In genomic region chr12:57891639-57892228, GRCh38 we compare ENCODE assay signal across 19 cellular contexts. TPM values are rescaled to one million over a fixed set of nuclear protein-coding genes. Genes with fewer than 3 reads are reported as not detected.
DNase-seq lines count a peak whose midpoint lies in the region; ATAC-seq and TF ChIP-seq lines count a peak whose summit lies in the region.
"Had no signal": no experiment of that assay in that cellular context is flagged by ENCODE, and none has a peak within 500 bp of the region (broad histone marks: within the 10 kb centered on the region; RNA-seq: fewer than 3 reads in every experiment).

No MANE protein-coding gene starts in this region.

- H3K36me3 Mint-ChIP-seq in MCF 10A (ENCODE audit: insufficient read depth, unreplicated experiment), result no peaks in the 10 kb centered on the region

- H2AFZ ChIP-seq in mammary epithelial cell (ENCODE audit: low read depth, low read length) (no peak overlapping the region), parathyroid adenoma (peak overlapping the region; percentile 14)

- H3K4me1 ChIP-seq in mammary epithelial cell (ENCODE audit: insufficient read depth, low read length) (peaks cover 52% of the 10 kb centered on the region), parathyroid adenoma (peaks cover 39% of the 10 kb centered on the region), upper lobe of right lung (peaks cover 87% of the 10 kb centered on the region)

- H3K27me3 Mint-ChIP-seq in MCF 10A (ENCODE audit: insufficient read depth, unreplicated experiment), result no peaks in the 10 kb centered on the region

- H3K27me3 ChIP-seq in mammary epithelial cell (ENCODE audit: insufficient read depth, low read length) (no peaks in the 10 kb centered on the region), parathyroid adenoma (ENCODE audit: control insufficient read depth, insufficient read depth, low read length) (no peaks in the 10 kb centered on the region), upper lobe of right lung (no peaks in the 10 kb centered on the region)

- H3K79me2 ChIP-seq in mammary epithelial cell (ENCODE audit: insufficient read depth, low read length) (no peaks in the 10 kb centered on the region), parathyroid adenoma (no peaks in the 10 kb centered on the region)

- no peak overlapping the region for H3K4me3 Mint-ChIP-seq in MCF 10A (ENCODE audit: unreplicated experiment)
- H3K4me3 Mint-ChIP-seq: activated CD4-positive, alpha-beta T cell treated with anti-CD3 and anti-CD28 coated beads, Interleukin-2, amount 10 ng/mL, durations not matched to agents 7 days and 5 days; activated T-cell treated with anti-CD3 and anti-CD28 coated beads, Interleukin-2, amount 50 U/mL, for 4 hours had no signal

- H3K4me2 ChIP-seq in mammary epithelial cell (ENCODE audit: insufficient read depth, low read depth, low read length), result no peak overlapping the region
- H3K4me2 ChIP-seq in parathyroid adenoma (ENCODE audit: low read length), result no peak overlapping the region

- peak overlapping the region; percentile 18 for H3K27ac Mint-ChIP-seq in MCF 10A (ENCODE audit: low read depth, unreplicated experiment)

- 90% methylated on average over 6 of the region's 6 CpGs for WGBS in mammary epithelial cell (ENCODE audit: low coverage, missing lambda C conversion rate)

- no peak for ATAC-seq in upper lobe of right lung
- ATAC-seq in HG02970 (IDR thresholded peaks at IDR 0.05; ENCODE audit: low FRiP score, unreplicated experiment), result no peak
- ATAC-seq: activated T-cell treated with anti-CD3 and anti-CD28 coated beads, Interleukin-2, amount 50 U/mL, for 4 hours had no signal

- H3K9me3 Mint-ChIP-seq in MCF 10A (ENCODE audit: unreplicated experiment), result no peaks in the 10 kb centered on the region
- H3K9me3 Mint-ChIP-seq: activated CD4-positive, alpha-beta T cell treated with anti-CD3 and anti-CD28 coated beads, Interleukin-2, amount 10 ng/mL, durations not matched to agents 7 days and 5 days; activated T-cell treated with anti-CD3 and anti-CD28 coated beads, Interleukin-2, amount 50 U/mL, for 4 hours had no signal

- CTCF ChIA-PET in MCF 10A (lab: Yijun Ruan, JAX), result interaction anchor here (0.7 to 8.0 kb wide), 2 partner anchors 47 to 89 kb away, joined by 3 to 71 read pairs; partner anchors contain the start of gene CTDSP2
- CTCF ChIA-PET in mammary epithelial cell (lab: Charles Lee; ENCODE audit: low non-redundant PET), result no interaction called here

- dilution Hi-C loops in mammary epithelial cell (cut with HindIII; ENCODE audit: low sequenced_read_pairs), result loop anchor here (5.0 kb wide), 1 partner anchor 34 kb away; no protein-coding TSS in a partner anchor

- in situ Hi-C loops in mammary epithelial cell (cut with MboI; ENCODE audit: low sequenced_read_pairs in 2 of 2), result no loop called here

- no peak for DNase-seq in MCF 10A (ENCODE audit: unreplicated experiment)
- no peak for DNase-seq in mammary epithelial cell
- peak; percentile 43 for DNase-seq in fibroblast of mammary gland (ENCODE audit: low read depth)
- DNase-seq in upper lobe of right lung, result no peak
- no peak for DNase-seq in NCI-H748 treated with DMSO at 0.1 percent for 48 hours (lab: John Stamatoyannopoulos, UW)
- DNase-seq in MV-4-11 (lab: John Stamatoyannopoulos, UW), result no peak
- DNase-seq: activated CD4-positive, alpha-beta T cell treated with anti-CD3 and anti-CD28 coated beads, Interleukin-2, amount 10 ng/mL, durations not matched to agents 7 days and 5 days; activated T-cell treated with anti-CD3 and anti-CD28 coated beads, Interleukin-2, amount 50 U/mL, for 4 hours; DND-41; NCI-H187; NCI-H526; nucleus accumbens; substantia nigra; T-helper 9 cell had no signal

- no peaks in the 10 kb centered on the region for H4K20me1 ChIP-seq in mammary epithelial cell (ENCODE audit: insufficient read depth, low read length)

- H3K9me3 ChIP-seq in mammary epithelial cell (replicated peaks; ENCODE audit: insufficient read depth, low read length), result no peaks in the 10 kb centered on the region
- H3K9me3 ChIP-seq in parathyroid adenoma (ENCODE audit: control insufficient read depth, low read length), result no peaks in the 10 kb centered on the region
- no peaks in the 10 kb centered on the region for H3K9me3 ChIP-seq in upper lobe of right lung

- intact Hi-C loops in MCF 10A (cut with micrococcal nuclease) (no loop called here), mammary epithelial cell (cut with micrococcal nuclease) (no loop called here), upper lobe of right lung (cut with DNase I) (no loop called here)

- H3K9ac ChIP-seq in mammary epithelial cell (ENCODE audit: insufficient read depth, low read length) (no peak overlapping the region), parathyroid adenoma (no peak overlapping the region)

- H3K27ac ChIP-seq in mammary epithelial cell (ENCODE audit: insufficient read depth, low read depth, low read length) (no peak overlapping the region), parathyroid adenoma (peak overlapping the region; percentile 12), upper lobe of right lung (peak overlapping the region; percentile 85)
- H3K27ac ChIP-seq: 22Rv1, C4-2B, HL-60 had no signal

- H3K36me3 ChIP-seq in mammary epithelial cell (ENCODE audit: insufficient read depth, low read length) (no peaks in the 10 kb centered on the region), parathyroid adenoma (ENCODE audit: control insufficient read depth, insufficient read depth, low read length) (no peaks in the 10 kb centered on the region), upper lobe of right lung (no peaks in the 10 kb centered on the region)

- BruUV-seq in MCF 10A (replicated peaks; lab: Mats Ljungman, UMichigan) (no TSS peak), mammary epithelial cell (replicated peaks; lab: Mats Ljungman, UMichigan) (no TSS peak)

- H3K4me1 Mint-ChIP-seq in MCF 10A (ENCODE audit: insufficient read depth, unreplicated experiment), result peaks cover 61% of the 10 kb centered on the region

- H3K4me3 ChIP-seq in mammary epithelial cell (replicated peaks in 1 of 3; ENCODE audit: insufficient read depth in 1 of 3, low read depth in 2 of 3, low read length in 3 of 3) (no peak overlapping the region), fibroblast of mammary gland (ENCODE audit: control insufficient read depth, low read depth, low read length) (no peak overlapping the region), parathyroid adenoma (ENCODE audit: low read depth, low read length) (no peak overlapping the region), upper lobe of right lung (no peak overlapping the region)

- TF ChIP-seq CTCF in MCF 10A (IDR thresholded peaks at IDR 0.05; ENCODE audit: unreplicated experiment) (no peak), mammary epithelial cell (conservative IDR thresholded peaks at IDR 0.05 in 1 of 2, IDR thresholded peaks at IDR 0.05 in 1 of 2; ENCODE audit: extremely low read depth in 1 of 2, insufficient read depth in 1 of 2, low read depth in 1 of 2, low read length in 2 of 2) (no peak), fibroblast of mammary gland (conservative IDR thresholded peaks at IDR 0.05; ENCODE audit: control insufficient read depth, insufficient read depth, low read depth, low read length) (no peak), parathyroid adenoma (IDR thresholded peaks at IDR 0.05) (no peak), upper lobe of right lung (IDR thresholded peaks at IDR 0.05) (no peak)

- POLR2A ChIA-PET in MCF 10A (lab: Yijun Ruan, JAX), result interaction anchor here (6.1 kb wide), 1 partner anchor 46 kb away, joined by 130 read pairs; the partner anchor contains the start of gene CTDSP2

RNA-seq across cellular contexts. Expression of gene CTDSP2, which starts 45.2 kb away (rescaled TPM):
- total RNA-seq in MCF 10A (2022) (73.4 and 76.5 TPM in 2 replicates), mammary epithelial cell (10 to 100 TPM; 51.3 to 76.1 TPM), upper lobe of right lung (217 TPM)
- 56.4 TPM for polyA plus RNA-seq in mammary epithelial cell
- polyA minus RNA-seq in mammary epithelial cell, result 204 TPM

RNA-seq across cellular contexts. Expression of gene ATP23, which starts 49.6 kb away (rescaled TPM):
- total RNA-seq in MCF 10A (2022), result 1.9 and 3.0 TPM in 2 replicates
- 1 to 10 TPM; 5.4 to 6.8 TPM for total RNA-seq in mammary epithelial cell
- polyA plus RNA-seq in mammary epithelial cell, result 9.5 TPM
- 19.1 TPM for polyA minus RNA-seq in mammary epithelial cell
- total RNA-seq in upper lobe of right lung, result 6.2 TPM
